In genomic region chr21:41672543-41672915, GRCh38 we compare ENCODE assay signal across 1 cellular context.
TF ChIP-seq lines count a peak whose summit lies in the region.

No MANE protein-coding gene starts in this region.

TF ChIP-seq in HepG2, 621 proteins besides CTCF, POLR2A, EP300 and RAD21 (continued from another document):
- TF ChIP-seq ZNF646 (CRISPR knock-in tag; IDR thresholded peaks at IDR 0.05) (peak; percentile 82), HNRNPK (IDR thresholded peaks at IDR 0.05; ENCODE audit: low read depth, low read length, poor library complexity, severe bottlenecking) (no peak)
